In genomic region chr19:33186835-33187540, GRCh38 we compare ENCODE assay signal across 18 cellular contexts. TPM values are rescaled to one million over a fixed set of nuclear protein-coding genes. Genes with fewer than 3 reads are reported as not detected.
DNase-seq lines count a peak whose midpoint lies in the region; ATAC-seq, FAIRE-seq and TF ChIP-seq lines count a peak whose summit lies in the region.
"Had no signal": no experiment of that assay in that cellular context is flagged by ENCODE, and none has a peak within 500 bp of the region (broad histone marks: within the 10 kb centered on the region; RNA-seq: fewer than 3 reads in every experiment).

No MANE protein-coding gene starts in this region.

- POLR2A ChIA-PET in HepG2 (lab: Yijun Ruan, JAX) = no interaction called here
- POLR2A ChIA-PET in activated CD4-positive, alpha-beta T cell treated with anti-CD3 and anti-CD28 coated beads, Interleukin-2, amount 10 ng/mL, durations not matched to agents 7 days and 5 days (lab: Charles Lee) = no interaction called here

- DNase-seq in activated effector memory CD4-positive, alpha-beta T cell treated with anti-CD3 and anti-CD28 coated beads, Interleukin-2, amount 50 U/mL, for 16 hours = peak; percentile 37
- DNase-seq in activated effector memory CD4-positive, alpha-beta T cell treated with Interleukin-2 at 50 U/mL for 16 hours = no peak
- peak; percentile 49 for DNase-seq in SW480 (ENCODE audit: low spot score)
- DNase-seq in HepG2 (ENCODE audit: low spot score) = no peak
- no peak for DNase-seq in GM03348 (ENCODE audit: low spot score)
- no peak for DNase-seq in activated CD4-positive, alpha-beta T cell treated with anti-CD3 and anti-CD28 coated beads, Interleukin-2, amount 10 ng/mL, durations not matched to agents 7 days and 5 days
- DNase-seq in NCI-H446 treated with DMSO at 0.1 percent for 48 hours (lab: John Stamatoyannopoulos, UW) = no peak
- DNase-seq: Karpas-422; left cardiac atrium; stimulated activated CD4-positive, alpha-beta T cell treated with anti-CD3 and anti-CD28 coated beads, Interleukin-15, amount 100 ng/mL, for 24 hours had no signal

- H3K36me3 Mint-ChIP-seq in activated CD4-positive, alpha-beta T cell treated with anti-CD3 and anti-CD28 coated beads, Interleukin-2, amount 10 ng/mL, durations not matched to agents 7 days and 5 days (ENCODE audit: low read depth) = no peaks in the 10 kb centered on the region

- H3K4me2 ChIP-seq in HepG2 (ENCODE audit: low read depth, low read length) = no peak overlapping the region
- H3K4me2 ChIP-seq: A549 had no signal

- no peak for FAIRE-seq in HepG2 (lab: Jason Lieb, UNC)
- FAIRE-seq: A549 had no signal

- no peaks in the 10 kb centered on the region for H4K20me1 ChIP-seq in HepG2 (ENCODE audit: insufficient read depth, low read length)

- no peaks in the 10 kb centered on the region for H3K9me3 ChIP-seq in HepG2 (ENCODE audit: low read length)
- H3K9me3 ChIP-seq: A549, psoas muscle had no signal

- H3K4me1 ChIP-seq in HepG2 (ENCODE audit: insufficient read depth, low read length) = no peaks in the 10 kb centered on the region
- H3K4me1 ChIP-seq: A549 had no signal

- no peak overlapping the region for H3K27ac Mint-ChIP-seq in activated CD4-positive, alpha-beta T cell treated with anti-CD3 and anti-CD28 coated beads, Interleukin-2, amount 10 ng/mL, durations not matched to agents 7 days and 5 days
- H3K27ac Mint-ChIP-seq: dendritic cell treated with granulocyte-macrophage colony-stimulating factor and Interleukin-4, amounts not matched to agents 40 ng/mL and 50 ng/mL, for 4 days had no signal

- ATAC-seq in HepG2 (peak; percentile 43), GM19023 (IDR thresholded peaks at IDR 0.05; ENCODE audit: unreplicated experiment) (no peak)
- ATAC-seq: A549, left cardiac atrium, psoas muscle had no signal

- peaks cover 2 to 8% of the 10 kb centered on the region in 2 experiments; a peak in 1 of 5 replicates for H3K27me3 ChIP-seq in HepG2 (ENCODE audit: control insufficient read depth in 1 of 2, insufficient read depth in 2 of 2, low read length in 2 of 2)

- no peak for TF ChIP-seq EP300 in HepG2 (IDR thresholded peaks at IDR 0.05; ENCODE audit: low read depth in 2 of 2, low read length in 2 of 2)
- TF ChIP-seq EP300 in HepG2 (CRISPR knock-in tag; IDR thresholded peaks at IDR 0.05; ENCODE audit: borderline replicate concordance) = no peak

- no peaks in the 10 kb centered on the region for H3K79me2 ChIP-seq in HepG2 (ENCODE audit: insufficient read depth, low read length)

- H3K4me3 ChIP-seq in HepG2 (replicated peaks in 1 of 3; ENCODE audit: insufficient read depth in 1 of 3, low read depth in 2 of 3, low read length in 3 of 3) = no peak overlapping the region
- H3K4me3 ChIP-seq: A549, psoas muscle, SK-N-MC had no signal

- TF ChIP-seq CTCF in HepG2 (CRISPR knock-in tag; IDR thresholded peaks at IDR 0.05) = no peak

- H3K9ac ChIP-seq in HepG2 (ENCODE audit: insufficient read depth, low read depth, low read length) = no peak overlapping the region

- in situ Hi-C loops in HepG2 (cut with HindIII; ENCODE audit: extremely low pct_ligation_motif_present, low pct_unique_long_range_greater_than_20kb) = no loop called here

- TF ChIP-seq RAD21 in HepG2 (CRISPR knock-in tag; IDR thresholded peaks at IDR 0.05) = no peak

- WGBS in HepG2 (ENCODE audit: low lambda C conversion rate) = 33% methylated on average over 7 of the region's 12 CpGs

- no peaks in the 10 kb centered on the region for H3K9me3 Mint-ChIP-seq in activated CD4-positive, alpha-beta T cell treated with anti-CD3 and anti-CD28 coated beads, Interleukin-2, amount 10 ng/mL, durations not matched to agents 7 days and 5 days
- H3K9me3 Mint-ChIP-seq: dendritic cell treated with granulocyte-macrophage colony-stimulating factor and Interleukin-4, amounts not matched to agents 40 ng/mL and 50 ng/mL, for 4 days had no signal

- H2AFZ ChIP-seq in HepG2 (ENCODE audit: low read length) = no peak overlapping the region

- no TSS peak for BruUV-seq in HepG2 (replicated peaks; lab: Mats Ljungman, UMichigan)

- H3K27ac ChIP-seq in HepG2 (ENCODE audit: extremely low read length, insufficient read depth, low read length) = no peak overlapping the region
- H3K27ac ChIP-seq: A549, psoas muscle, SK-N-MC had no signal

- peaks cover 21% of the 10 kb centered on the region for H3K27me3 Mint-ChIP-seq in activated CD4-positive, alpha-beta T cell treated with anti-CD3 and anti-CD28 coated beads, Interleukin-2, amount 10 ng/mL, durations not matched to agents 7 days and 5 days

- no peaks in the 10 kb centered on the region for H3K36me3 ChIP-seq in HepG2 (replicated peaks in 1 of 2; ENCODE audit: control insufficient read depth in 1 of 2, insufficient read depth in 2 of 2, low read length in 2 of 2)

- CTCF ChIA-PET in HepG2 (lab: Yijun Ruan, JAX; ENCODE audit: low intra/inter-chr PET ratio, low total read pairs) = no interaction called here
- CTCF ChIA-PET in activated CD4-positive, alpha-beta T cell treated with anti-CD3 and anti-CD28 coated beads, Interleukin-2, amount 10 ng/mL, durations not matched to agents 7 days and 5 days (lab: Charles Lee) = interaction anchor here (4.3 kb wide), 1 partner anchor 10 kb away, joined by 16 read pairs; no protein-coding TSS in a partner anchor

- H3K4me1 Mint-ChIP-seq in activated CD4-positive, alpha-beta T cell treated with anti-CD3 and anti-CD28 coated beads, Interleukin-2, amount 10 ng/mL, durations not matched to agents 7 days and 5 days = peaks cover 6% of the 10 kb centered on the region

- H3K4me3 Mint-ChIP-seq in activated CD4-positive, alpha-beta T cell treated with anti-CD3 and anti-CD28 coated beads, Interleukin-2, amount 10 ng/mL, durations not matched to agents 7 days and 5 days = no peak overlapping the region
- H3K4me3 Mint-ChIP-seq: dendritic cell treated with granulocyte-macrophage colony-stimulating factor and Interleukin-4, amounts not matched to agents 40 ng/mL and 50 ng/mL, for 4 days had no signal

- TF ChIP-seq POLR2A in HepG2 (IDR thresholded peaks at IDR 0.05; ENCODE audit: insufficient read depth in 1 of 2, low read depth in 2 of 2, low read length in 2 of 2) = no peak

- intact Hi-C loops in HepG2 (cut with micrococcal nuclease; ENCODE audit: unreplicated experiment) = no loop called here

RNA-seq across cellular contexts. Expression of gene LRP3, which starts 7.1 kb away (rescaled TPM):
- 45.1 and 51.6 TPM in 2 replicates for total RNA-seq in HepG2 (2016; rRNA removed; fragmentation: Illumina TruSeq; extraction: Trizol)
- total RNA-seq in HepG2 (2016; cell fraction: cytosol; rRNA removed; fragmentation: Illumina TruSeq; extraction: Trizol; ENCODE audit: low read depth) = 34.5 and 35.4 TPM in 2 replicates
- 39.3 and 56.4 TPM in 2 replicates for total RNA-seq in HepG2 (2016; cell fraction: insoluble cytoplasmic fraction; rRNA removed; fragmentation: Illumina TruSeq; extraction: Trizol)
- total RNA-seq in HepG2 (2016; cell fraction: membrane; rRNA removed; fragmentation: Illumina TruSeq; extraction: Trizol) = 85.6 and 91.5 TPM in 2 replicates
- total RNA-seq in HepG2 (2016; cell fraction: nucleus; rRNA removed; fragmentation: Illumina TruSeq; extraction: Trizol) = 24.3 and 30.9 TPM in 2 replicates
- 17.6 and 30.3 TPM in 2 replicates for polyA plus RNA-seq in HepG2 (2011; rRNA removed)
- 9.6 and 22.4 TPM in 2 replicates for polyA plus RNA-seq in HepG2 (2011; cell fraction: cytosol; rRNA removed)
- polyA plus RNA-seq in HepG2 (2011; cell fraction: nucleus; rRNA removed) = 49.0 and 59.4 TPM in 2 replicates
- 12.5 and 18.3 TPM in 2 replicates for polyA plus RNA-seq in HepG2 (2012)
- 46.7 and 50.1 TPM in 2 replicates for polyA plus RNA-seq in HepG2 (2016; cell fraction: cytosol; fragmentation: Illumina TruSeq; extraction: Trizol; ENCODE audit: low read depth)
- 41.6 and 54.2 TPM in 2 replicates for polyA plus RNA-seq in HepG2 (2016; cell fraction: insoluble cytoplasmic fraction; fragmentation: Illumina TruSeq; extraction: Trizol; ENCODE audit: low read depth)
- 92.1 and 104 TPM in 2 replicates for polyA plus RNA-seq in HepG2 (2016; cell fraction: membrane; fragmentation: Illumina TruSeq; extraction: Trizol; ENCODE audit: low read depth)
- 70.1 and 70.6 TPM in 2 replicates for polyA plus RNA-seq in HepG2 (2016; cell fraction: nucleus; fragmentation: Illumina TruSeq; extraction: Trizol; ENCODE audit: insufficient read depth, low read depth)
- 11.9 and 50.0 TPM in 2 replicates for polyA minus RNA-seq in HepG2 (2011; rRNA and poly(A)+ RNA removed; ENCODE audit: low replicate concordance)
- polyA minus RNA-seq in HepG2 (2011; cell fraction: cytosol; rRNA and poly(A)+ RNA removed) = 9.7 and 13.5 TPM in 2 replicates
- 10.3 TPM in 2 replicates for polyA minus RNA-seq in HepG2 (2011; cell fraction: nucleus; rRNA and poly(A)+ RNA removed)
- total RNA-seq in activated CD4-positive, alpha-beta T cell treated with anti-CD3 and anti-CD28 coated beads, Interleukin-2, amount 10 ng/mL, durations not matched to agents 7 days and 5 days = under 1 TPM; 0.08 to 0.20 TPM

RNA-seq across cellular contexts. Expression of gene SLC7A10, which starts 38.7 kb away (rescaled TPM):
- 0.41 and 2.2 TPM in 2 replicates for total RNA-seq in HepG2 (2016; rRNA removed; fragmentation: Illumina TruSeq; extraction: Trizol)
- 2.6 and 2.7 TPM in 2 replicates for total RNA-seq in HepG2 (2016; cell fraction: cytosol; rRNA removed; fragmentation: Illumina TruSeq; extraction: Trizol; ENCODE audit: low read depth)
- 0.51 and 1.7 TPM in 2 replicates for total RNA-seq in HepG2 (2016; cell fraction: insoluble cytoplasmic fraction; rRNA removed; fragmentation: Illumina TruSeq; extraction: Trizol)
- total RNA-seq in HepG2 (2016; cell fraction: membrane; rRNA removed; fragmentation: Illumina TruSeq; extraction: Trizol) = 1.5 and 1.7 TPM in 2 replicates
- 1.7 and 2.4 TPM in 2 replicates for total RNA-seq in HepG2 (2016; cell fraction: nucleus; rRNA removed; fragmentation: Illumina TruSeq; extraction: Trizol)
- 1.1 TPM in 2 replicates for polyA plus RNA-seq in HepG2 (2011; rRNA removed)
- polyA plus RNA-seq in HepG2 (2011; cell fraction: cytosol; rRNA removed) = 0.85 and 1.0 TPM in 2 replicates
- polyA plus RNA-seq in HepG2 (2011; cell fraction: nucleus; rRNA removed) = 4.6 and 6.0 TPM in 2 replicates
- polyA plus RNA-seq in HepG2 (2012) = 0.63 and 0.66 TPM in 2 replicates
- polyA plus RNA-seq in HepG2 (2016; cell fraction: cytosol; fragmentation: Illumina TruSeq; extraction: Trizol; ENCODE audit: low read depth) = 2.1 and 2.7 TPM in 2 replicates
- 1.1 and 1.2 TPM in 2 replicates for polyA plus RNA-seq in HepG2 (2016; cell fraction: insoluble cytoplasmic fraction; fragmentation: Illumina TruSeq; extraction: Trizol; ENCODE audit: low read depth)
- polyA plus RNA-seq in HepG2 (2016; cell fraction: membrane; fragmentation: Illumina TruSeq; extraction: Trizol; ENCODE audit: low read depth) = 2.4 and 2.6 TPM in 2 replicates
- 5.9 and 6.0 TPM in 2 replicates for polyA plus RNA-seq in HepG2 (2016; cell fraction: nucleus; fragmentation: Illumina TruSeq; extraction: Trizol; ENCODE audit: insufficient read depth, low read depth)
- polyA minus RNA-seq in HepG2 (2011; rRNA and poly(A)+ RNA removed; ENCODE audit: low replicate concordance) = 1.7 TPM in 1 of 2 replicates, not detected in the other
- polyA minus RNA-seq in HepG2 (2011; cell fraction: cytosol; rRNA and poly(A)+ RNA removed) = 0.35 and 0.40 TPM in 2 replicates
- 0.62 and 0.64 TPM in 2 replicates for polyA minus RNA-seq in HepG2 (2011; cell fraction: nucleus; rRNA and poly(A)+ RNA removed)
- not detected for total RNA-seq in activated CD4-positive, alpha-beta T cell treated with anti-CD3 and anti-CD28 coated beads, Interleukin-2, amount 10 ng/mL, durations not matched to agents 7 days and 5 days
- total RNA-seq: activated CD8-positive, alpha-beta memory T cell treated with anti-CD3 and anti-CD28 coated beads for 36 hours; myocyte had no signal

RNA-seq across cellular contexts. Expression of gene WDR88, which starts 55.1 kb away (rescaled TPM):
- total RNA-seq in HepG2 (2016; rRNA removed; fragmentation: Illumina TruSeq; extraction: Trizol) = not detected in 2 replicates
- not detected in 2 replicates for total RNA-seq in HepG2 (2016; cell fraction: cytosol; rRNA removed; fragmentation: Illumina TruSeq; extraction: Trizol; ENCODE audit: low read depth)
- total RNA-seq in HepG2 (2016; cell fraction: insoluble cytoplasmic fraction; rRNA removed; fragmentation: Illumina TruSeq; extraction: Trizol) = 0.09 TPM in 1 of 2 replicates, not detected in the other
- not detected in 2 replicates for total RNA-seq in HepG2 (2016; cell fraction: membrane; rRNA removed; fragmentation: Illumina TruSeq; extraction: Trizol)
- total RNA-seq in HepG2 (2016; cell fraction: nucleus; rRNA removed; fragmentation: Illumina TruSeq; extraction: Trizol) = not detected in 2 replicates
- 0.09 TPM in 1 of 2 replicates, not detected in the other for polyA plus RNA-seq in HepG2 (2011; rRNA removed)
- polyA plus RNA-seq in HepG2 (2011; cell fraction: cytosol; rRNA removed) = not detected in 2 replicates
- 0.07 TPM in 1 of 2 replicates, not detected in the other for polyA plus RNA-seq in HepG2 (2011; cell fraction: nucleus; rRNA removed)
- polyA plus RNA-seq in HepG2 (2012) = 0.12 and 0.20 TPM in 2 replicates
- polyA plus RNA-seq in HepG2 (2016; cell fraction: cytosol; fragmentation: Illumina TruSeq; extraction: Trizol; ENCODE audit: low read depth) = not detected in 2 replicates
- not detected in 2 replicates for polyA plus RNA-seq in HepG2 (2016; cell fraction: insoluble cytoplasmic fraction; fragmentation: Illumina TruSeq; extraction: Trizol; ENCODE audit: low read depth)
- polyA plus RNA-seq in HepG2 (2016; cell fraction: membrane; fragmentation: Illumina TruSeq; extraction: Trizol; ENCODE audit: low read depth) = not detected in 2 replicates
- not detected in 2 replicates for polyA plus RNA-seq in HepG2 (2016; cell fraction: nucleus; fragmentation: Illumina TruSeq; extraction: Trizol; ENCODE audit: insufficient read depth, low read depth)
- polyA minus RNA-seq in HepG2 (2011; rRNA and poly(A)+ RNA removed; ENCODE audit: low replicate concordance) = 0.26 TPM in 1 of 2 replicates, not detected in the other
- not detected in 2 replicates for polyA minus RNA-seq in HepG2 (2011; cell fraction: cytosol; rRNA and poly(A)+ RNA removed)
- polyA minus RNA-seq in HepG2 (2011; cell fraction: nucleus; rRNA and poly(A)+ RNA removed) = not detected in 2 replicates
- under 1 TPM in 1 of 2 experiments, not detected in 1; 0.27 TPM for total RNA-seq in activated CD4-positive, alpha-beta T cell treated with anti-CD3 and anti-CD28 coated beads, Interleukin-2, amount 10 ng/mL, durations not matched to agents 7 days and 5 days
- total RNA-seq: activated CD8-positive, alpha-beta memory T cell treated with anti-CD3 and anti-CD28 coated beads for 36 hours; left cardiac atrium; myocyte; psoas muscle had no signal
- polyA plus RNA-seq: esophagus had no signal

Comparison
In these comparisons a context has a peak if more than half of its experiments do, and no peak if none do; other contexts are left out.
1. DNase-seq: peak in activated effector memory CD4-positive, alpha-beta T cell treated with anti-CD3 and anti-CD28 coated beads, Interleukin-2, amount 50 U/mL, for 16 hours (single experiment) and SW480 (single experiment); none in activated effector memory CD4-positive, alpha-beta T cell treated with Interleukin-2 at 50 U/mL for 16 hours (single experiment), HepG2 (single experiment), GM03348 (single experiment), activated CD4-positive, alpha-beta T cell treated with anti-CD3 and anti-CD28 coated beads, Interleukin-2, amount 10 ng/mL, durations not matched to agents 7 days and 5 days (single experiment) and NCI-H446 treated with DMSO at 0.1 percent for 48 hours (single experiment).
2. RNA of gene LRP3, which starts 7.1 kb away (total RNA-seq): 24.3 to 91.5 TPM in HepG2; 0.08 to 0.20 TPM in activated CD4-positive, alpha-beta T cell treated with anti-CD3 and anti-CD28 coated beads, Interleukin-2, amount 10 ng/mL, durations not matched to agents 7 days and 5 days; every median in the first group is over 10 times any median in the second.